ENCODE assay signal across 8 cellular contexts in the genomic region with DNA sequence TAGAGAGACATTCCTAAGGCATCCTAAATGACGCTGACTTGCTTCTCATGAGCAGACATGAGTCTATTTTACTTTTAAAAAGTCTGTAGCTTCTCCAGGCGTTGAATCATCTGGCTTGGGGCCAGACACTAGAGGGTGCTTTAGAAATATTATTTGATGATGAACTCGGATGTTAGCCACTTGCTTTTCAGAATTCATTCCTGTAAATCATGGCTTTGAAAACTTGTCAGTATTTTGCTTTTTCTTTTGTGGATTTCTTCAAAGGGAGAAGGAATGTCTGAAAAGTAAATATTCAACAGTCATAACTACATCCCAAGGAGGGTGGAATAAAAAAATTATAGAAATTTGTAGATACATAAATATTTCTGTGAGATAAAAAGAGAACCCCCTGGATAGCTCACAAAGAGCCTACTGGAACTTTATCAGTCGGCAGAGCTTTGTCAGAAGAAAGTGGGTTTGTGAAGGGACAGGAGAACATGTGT.
A peak's percentile ranks its signal among the peaks of the same experiment; 100 is the strongest.
DNase-seq lines count a peak whose midpoint lies in the region; ATAC-seq and TF ChIP-seq lines count a peak whose summit lies in the region.

No MANE protein-coding gene starts in this region.

- WGBS in esophagus squamous epithelium, 2 donors = 13 to 18% methylated on average over 4 of the region's 4 CpGs

- H3K9me3 ChIP-seq in SJCRH30 (replicated peaks) = no peaks in the 10 kb centered on the region
- no peaks in the 10 kb centered on the region for H3K9me3 ChIP-seq in cardiac muscle cell (ENCODE audit: low read depth)
- H3K9me3 ChIP-seq in esophagus squamous epithelium = no peaks in the 10 kb centered on the region

- no peaks in the 10 kb centered on the region for H3K27me3 ChIP-seq in SJCRH30
- no peaks in the 10 kb centered on the region for H3K27me3 ChIP-seq in cardiac muscle cell
- no peaks in the 10 kb centered on the region for H3K27me3 ChIP-seq in esophagus squamous epithelium

- H3K36me3 ChIP-seq in SJCRH30 (no peaks in the 10 kb centered on the region), cardiac muscle cell (no peaks in the 10 kb centered on the region), esophagus squamous epithelium (no peaks in the 10 kb centered on the region)

- peak; percentile 87 for DNase-seq in HS-5 (ENCODE audit: low read depth)
- DNase-seq in SJCRH30 = peak; percentile 13 to 41
- peak; percentile 14 to 93 for DNase-seq in cardiac muscle cell (ENCODE audit: low read depth in 1 of 2, low spot score in 1 of 2)
- peak; percentile 96 for DNase-seq in smooth muscle cell of the brain vasculature (ENCODE audit: low read depth, low spot score)
- no peak for DNase-seq in esophagus squamous epithelium (lab: John Stamatoyannopoulos, UW)
- DNase-seq in NCI-H1048 (lab: John Stamatoyannopoulos, UW) = no peak

- TF ChIP-seq POLR2A in esophagus squamous epithelium (IDR thresholded peaks at IDR 0.05) = no peak

- no peak for ATAC-seq in HG02840 (IDR thresholded peaks at IDR 0.05; ENCODE audit: low FRiP score, unreplicated experiment)
- ATAC-seq in HG02678 (IDR thresholded peaks at IDR 0.05; ENCODE audit: unreplicated experiment) = no peak

- no peak overlapping the region for H3K27ac ChIP-seq in SJCRH30
- no peak overlapping the region for H3K27ac ChIP-seq in cardiac muscle cell
- no peak overlapping the region for H3K27ac ChIP-seq in esophagus squamous epithelium

- intact Hi-C loops in esophagus squamous epithelium (cut with DNase I) = no loop called here

- peak; percentile 31 for TF ChIP-seq CTCF in cardiac muscle cell (IDR thresholded peaks at IDR 0.05; ENCODE audit: low read depth, low read length)
- TF ChIP-seq CTCF in esophagus squamous epithelium (IDR thresholded peaks at IDR 0.05) = peak in 2 of 6 experiments; percentile 15 to 26

- H3K4me1 ChIP-seq in SJCRH30 (no peaks in the 10 kb centered on the region), cardiac muscle cell (ENCODE audit: low read depth) (peaks cover 17% of the 10 kb centered on the region), esophagus squamous epithelium (peaks cover 0 to 22% (median 10%) of the 10 kb centered on the region in 3 donors)

- H3K4me3 ChIP-seq in SJCRH30 = no peak overlapping the region
- no peak overlapping the region for H3K4me3 ChIP-seq in cardiac muscle cell
- no peak overlapping the region for H3K4me3 ChIP-seq in esophagus squamous epithelium

Comparison
In these comparisons a context has a peak if more than half of its experiments do, and no peak if none do; other contexts are left out.
1. DNase-seq: peak in HS-5 (single experiment), SJCRH30 (2 of 2), cardiac muscle cell (2 of 2) and smooth muscle cell of the brain vasculature (single experiment); none in esophagus squamous epithelium (single experiment) and NCI-H1048 (single experiment).